In the genomic region with DNA sequence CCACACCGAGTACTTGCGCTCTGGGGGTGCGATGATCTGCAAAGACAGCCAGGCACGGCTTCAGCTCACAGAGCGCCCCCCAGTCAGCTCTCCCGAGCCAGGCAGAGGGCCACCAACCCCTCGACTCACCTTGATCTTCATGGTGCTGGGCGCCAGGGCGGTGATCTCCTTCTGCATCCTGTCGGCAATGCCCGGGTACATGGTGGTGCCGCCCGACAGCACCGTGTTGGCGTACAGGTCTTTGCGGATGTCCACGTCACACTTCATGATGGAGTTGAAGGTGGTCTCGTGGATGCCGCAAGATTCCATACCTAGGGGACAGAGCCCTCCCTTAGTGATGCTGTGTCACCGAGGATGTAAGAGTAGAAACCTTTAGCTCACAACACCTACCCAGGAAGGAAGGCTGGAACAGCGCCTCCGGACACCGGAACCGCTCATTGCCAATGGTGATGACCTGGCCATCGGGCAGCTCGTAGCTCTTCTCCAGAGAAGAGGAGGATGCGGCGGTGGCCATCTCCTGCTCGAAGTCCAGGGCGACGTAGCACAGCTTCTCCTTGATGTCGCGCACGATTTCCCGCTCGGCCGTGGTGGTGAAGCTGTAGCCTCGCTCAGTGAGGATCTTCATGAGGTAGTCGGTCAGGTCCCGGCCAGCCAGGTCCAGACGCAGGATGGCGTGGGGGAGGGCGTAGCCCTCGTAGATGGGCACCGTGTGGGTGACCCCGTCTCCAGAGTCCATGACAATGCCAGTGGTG, we compare ENCODE assay signal across 8 cellular contexts. TPM values are rescaled to one million over a fixed set of nuclear protein-coding genes. Genes with fewer than 3 reads are reported as not detected.
DNase-seq lines count a peak whose midpoint lies in the region; ATAC-seq, FAIRE-seq and TF ChIP-seq lines count a peak whose summit lies in the region.

No MANE protein-coding gene starts in this region.

- peaks cover 31% of the 10 kb centered on the region for H3K4me1 Mint-ChIP-seq in activated naive CD4-positive, alpha-beta T cell treated with anti-CD3 and anti-CD28 coated beads, Interleukin-2, amount 10 ng/mL, durations not matched to agents 7 days and 5 days

- TF ChIP-seq CTCF in A549 (IDR thresholded peaks at IDR 0.05) = no peak

- H3K4me1 ChIP-seq in A549 (peaks cover 11% of the 10 kb centered on the region), right cardiac atrium (ENCODE audit: control insufficient read depth, insufficient read depth, low read length) (no peaks in the 10 kb centered on the region), skeletal muscle satellite cell (ENCODE audit: control insufficient read depth, insufficient read depth, low read length) (peaks cover 20% of the 10 kb centered on the region)

- peaks cover 10% of the 10 kb centered on the region for H3K27me3 Mint-ChIP-seq in activated naive CD4-positive, alpha-beta T cell treated with anti-CD3 and anti-CD28 coated beads, Interleukin-2, amount 10 ng/mL, durations not matched to agents 7 days and 5 days

- TF ChIP-seq RAD21 in A549 (conservative IDR thresholded peaks at IDR 0.05 in 1 of 2, IDR thresholded peaks at IDR 0.05 in 1 of 2) = no peak

- DNase-seq in A549 (ENCODE audit: low read depth in 1 of 2, low spot score in 1 of 2) (peak in 1 of 2 experiments; percentile 65), HT1080 (ENCODE audit: low read depth) (peak; percentile 39), right cardiac atrium (peak in 2 of 3 donors; percentile 76 to 77), NK-92 (lab: John Stamatoyannopoulos, UW; ENCODE audit: unreplicated experiment) (no peak)
- DNase-seq in activated naive CD4-positive, alpha-beta T cell treated with anti-CD3 and anti-CD28 coated beads, Interleukin-2, amount 10 ng/mL, durations not matched to agents 7 days and 5 days = peak; percentile 76

- TF ChIP-seq POLR2A in A549 (IDR thresholded peaks at IDR 0.05; ENCODE audit: low read length) = peak; percentile 23; the same call in 1 of the 2 replicates

- H3K9ac ChIP-seq in skeletal muscle satellite cell (ENCODE audit: low read depth, low read length) = peak overlapping the region; percentile 95

- no peak for FAIRE-seq in A549 (lab: Jason Lieb, UNC)

- CTCF ChIA-PET in A549 (lab: Yijun Ruan, JAX) = interaction anchor here (0.7 to 3.4 kb wide), 9 partner anchors 7 to 258 kb away, joined by 3 to 18 read pairs (median 5); no protein-coding TSS in a partner anchor
- CTCF ChIA-PET in activated naive CD4-positive, alpha-beta T cell treated with anti-CD3 and anti-CD28 coated beads, Interleukin-2, amount 10 ng/mL, durations not matched to agents 7 days and 5 days (lab: Charles Lee) = no interaction called here

- peak overlapping the region; percentile 97 for H3K4me3 Mint-ChIP-seq in activated naive CD4-positive, alpha-beta T cell treated with anti-CD3 and anti-CD28 coated beads, Interleukin-2, amount 10 ng/mL, durations not matched to agents 7 days and 5 days

- H3K27me3 ChIP-seq in right cardiac atrium (ENCODE audit: control insufficient read depth, insufficient read depth) = no peaks in the 10 kb centered on the region
- H3K27me3 ChIP-seq in skeletal muscle satellite cell (ENCODE audit: control insufficient read depth, insufficient read depth, low read length) = no peaks in the 10 kb centered on the region

- WGBS in A549 (ENCODE audit: missing lambda C conversion rate) = 2% methylated on average over 43 of the region's 46 CpGs
- 1% methylated on average over 46 of the region's 46 CpGs for WGBS in right cardiac atrium

- H3K9me3 Mint-ChIP-seq in activated naive CD4-positive, alpha-beta T cell treated with anti-CD3 and anti-CD28 coated beads, Interleukin-2, amount 10 ng/mL, durations not matched to agents 7 days and 5 days = no peaks in the 10 kb centered on the region

- H3K27ac Mint-ChIP-seq in activated naive CD4-positive, alpha-beta T cell treated with anti-CD3 and anti-CD28 coated beads, Interleukin-2, amount 10 ng/mL, durations not matched to agents 7 days and 5 days = peak overlapping the region; percentile 89

- H3K4me2 ChIP-seq in A549 (peak overlapping the region; percentile 82), skeletal muscle satellite cell (ENCODE audit: low read length) (peak overlapping the region; percentile 93)

- H3K36me3 ChIP-seq in skeletal muscle satellite cell (ENCODE audit: insufficient read depth, low read length) = peaks cover 39% of the 10 kb centered on the region

- TF ChIP-seq EP300 in A549 (IDR thresholded peaks at IDR 0.05) = no peak

- H3K9me3 ChIP-seq in A549 = no peaks in the 10 kb centered on the region
- no peaks in the 10 kb centered on the region for H3K9me3 ChIP-seq in right cardiac atrium (ENCODE audit: control insufficient read depth, low read length)
- no peaks in the 10 kb centered on the region for H3K9me3 ChIP-seq in skeletal muscle satellite cell (replicated peaks; ENCODE audit: low read length)

- H3K27ac ChIP-seq in A549 (peak overlapping the region; percentile 99), right cardiac atrium (ENCODE audit: low read length) (peak overlapping the region; percentile 80)

- ATAC-seq in A549 (no peak), right cardiac atrium (no peak), HG03139 (IDR thresholded peaks at IDR 0.05; ENCODE audit: unreplicated experiment) (no peak), HG02798 (IDR thresholded peaks at IDR 0.05; ENCODE audit: poor library complexity, unreplicated experiment) (no peak)

- POLR2A ChIA-PET in A549 (lab: Yijun Ruan, JAX) = interaction anchor here (0.6 to 2.1 kb wide), 3 partner anchors 11 to 90 kb away, joined by 3 to 7 read pairs (median 3); a partner anchor contains a TSS

- H3K36me3 Mint-ChIP-seq in activated naive CD4-positive, alpha-beta T cell treated with anti-CD3 and anti-CD28 coated beads, Interleukin-2, amount 10 ng/mL, durations not matched to agents 7 days and 5 days = peaks cover 46% of the 10 kb centered on the region

- intact Hi-C loops in right cardiac atrium (cut with DNase I) = no loop called here

- H3K4me3 ChIP-seq in A549 (peak overlapping the region; percentile 83), right cardiac atrium (ENCODE audit: low read length) (peak overlapping the region; percentile 74), skeletal muscle satellite cell (ENCODE audit: low read length) (peak overlapping the region; percentile 91)

TF ChIP-seq in A549, 52 proteins besides CTCF, POLR2A, EP300 and RAD21 (continues in another document):
- TF ChIP-seq JUN (IDR thresholded peaks at IDR 0.05) = peak in 1 of 2 experiments; percentile 4; a peak in 2 of 5 replicates
- 0 out of 2 replicates have a peak, but pooled peaks have one; percentile 30 for TF ChIP-seq RNF2 (IDR thresholded peaks at IDR 0.05; ENCODE audit: borderline replicate concordance, low read depth)
- no peak for TF ChIP-seq CHD4 (IDR thresholded peaks at IDR 0.05; ENCODE audit: borderline replicate concordance)
- TF ChIP-seq, protein P1, sequence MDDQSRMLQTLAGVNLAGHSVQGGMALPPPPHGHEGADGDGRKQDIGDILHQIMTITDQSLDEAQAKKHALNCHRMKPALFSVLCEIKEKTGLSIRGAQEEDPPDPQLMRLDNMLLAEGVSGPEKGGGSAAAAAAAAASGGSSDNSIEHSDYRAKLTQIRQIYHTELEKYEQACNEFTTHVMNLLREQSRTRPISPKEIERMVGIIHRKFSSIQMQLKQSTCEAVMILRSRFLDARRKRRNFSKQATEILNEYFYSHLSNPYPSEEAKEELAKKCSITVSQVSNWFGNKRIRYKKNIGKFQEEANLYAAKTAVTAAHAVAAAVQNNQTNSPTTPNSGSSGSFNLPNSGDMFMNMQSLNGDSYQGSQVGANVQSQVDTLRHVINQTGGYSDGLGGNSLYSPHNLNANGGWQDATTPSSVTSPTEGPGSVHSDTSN (IDR thresholded peaks at IDR 0.05) = peak; percentile 22; the same call in 1 of the 2 replicates
- peak; percentile 5; the same call in 1 of the 2 replicates for TF ChIP-seq KDM5A (IDR thresholded peaks at IDR 0.05)
- TF ChIP-seq MYC (IDR thresholded peaks at IDR 0.05; ENCODE audit: borderline replicate concordance, low read length) = no peak
- no peak for TF ChIP-seq KDM1A (IDR thresholded peaks at IDR 0.05; ENCODE audit: low read depth)

RNA-seq across cellular contexts. Expression of a gene that starts 1.6 kb away (rescaled TPM):
- 2,042 and 2,306 TPM in 2 replicates for polyA plus RNA-seq in A549 (2011; rRNA removed)
- 14,539 and 15,776 TPM in 2 replicates for polyA plus RNA-seq in A549 (2012; cell fraction: cytosol; rRNA removed)
- 26,089 and 28,335 TPM in 2 replicates for polyA plus RNA-seq in A549 (2012; cell fraction: nucleus; rRNA removed)
- polyA plus RNA-seq in A549 (2017; fragmentation: RNase III; extraction: RNeasy Plus Mini Kit Qiagen cat#74134 plus additional on column Dnase treatment) = 7,182 to 8,782 TPM (median 7,263 TPM) in 3 replicates
- 2,054 and 3,772 TPM in 2 replicates for polyA minus RNA-seq in A549 (2011; rRNA and poly(A)+ RNA removed)
- 4,314 and 7,335 TPM in 2 replicates for total RNA-seq in HT1080 (2014; rRNA removed; shearing (Covaris generic))
- 7,415 and 8,369 TPM in 2 replicates for polyA plus RNA-seq in HT1080 (2015; cell fraction: cytosol; rRNA removed)
- polyA plus RNA-seq in HT1080 (2015; cell fraction: nucleus; rRNA removed) = 6,090 and 6,682 TPM in 2 replicates
- 100 to 1,000 TPM; 347 to 772 (median 510) TPM for total RNA-seq in right cardiac atrium
- 410 TPM for polyA plus RNA-seq in right cardiac atrium
- 9,662 and 11,711 TPM in 2 replicates for total RNA-seq in skeletal muscle satellite cell (2012; rRNA removed)

RNA-seq across cellular contexts. Expression of a gene that starts 17.2 kb away (rescaled TPM):
- polyA plus RNA-seq in A549 (2011; rRNA removed) (0.84 and 1.2 TPM in 2 replicates), A549 (2017; fragmentation: RNase III; extraction: RNeasy Plus Mini Kit Qiagen cat#74134 plus additional on column Dnase treatment) (1.3 to 1.7 TPM (median 1.3 TPM) in 3 replicates), right cardiac atrium (0.48 TPM)
- 0.74 and 1.1 TPM in 2 replicates for polyA plus RNA-seq in A549 (2012; cell fraction: cytosol; rRNA removed)
- polyA plus RNA-seq in A549 (2012; cell fraction: nucleus; rRNA removed) = 7.5 and 8.3 TPM in 2 replicates
- 3.6 and 3.7 TPM in 2 replicates for polyA minus RNA-seq in A549 (2011; rRNA and poly(A)+ RNA removed)
- total RNA-seq in HT1080 (2014; rRNA removed; shearing (Covaris generic)) = 0.37 and 0.40 TPM in 2 replicates
- polyA plus RNA-seq in HT1080 (2015; cell fraction: cytosol; rRNA removed) = not detected in 2 replicates
- 0.38 and 0.73 TPM in 2 replicates for polyA plus RNA-seq in HT1080 (2015; cell fraction: nucleus; rRNA removed)
- under 1 TPM; 0.45 to 0.63 (median 0.53) TPM for total RNA-seq in right cardiac atrium
- total RNA-seq in skeletal muscle satellite cell (2012; rRNA removed) = 0.76 and 1.3 TPM in 2 replicates

RNA-seq across cellular contexts. Expression of a gene that starts 41.2 kb away (rescaled TPM):
- polyA plus RNA-seq in A549 (2011; rRNA removed) = 5.4 and 7.2 TPM in 2 replicates
- polyA plus RNA-seq in A549 (2012; cell fraction: cytosol; rRNA removed) = 17.3 and 25.1 TPM in 2 replicates
- 52.4 and 75.7 TPM in 2 replicates for polyA plus RNA-seq in A549 (2012; cell fraction: nucleus; rRNA removed)
- polyA plus RNA-seq in A549 (2017; fragmentation: RNase III; extraction: RNeasy Plus Mini Kit Qiagen cat#74134 plus additional on column Dnase treatment) = 16.2 to 17.7 TPM (median 16.8 TPM) in 3 replicates
- polyA minus RNA-seq in A549 (2011; rRNA and poly(A)+ RNA removed) = 7.8 and 10.0 TPM in 2 replicates
- total RNA-seq in HT1080 (2014; rRNA removed; shearing (Covaris generic)) = 28.7 and 31.6 TPM in 2 replicates
- 18.1 and 19.3 TPM in 2 replicates for polyA plus RNA-seq in HT1080 (2015; cell fraction: cytosol; rRNA removed)
- 58.8 and 66.8 TPM in 2 replicates for polyA plus RNA-seq in HT1080 (2015; cell fraction: nucleus; rRNA removed)
- 10 to 100 TPM; 12.0 to 15.3 (median 13.5) TPM for total RNA-seq in right cardiac atrium
- polyA plus RNA-seq in right cardiac atrium = 13.0 TPM
- total RNA-seq in skeletal muscle satellite cell (2012; rRNA removed) = 26.2 and 31.2 TPM in 2 replicates
